Comparison of ENCODE assay signal across 1 cellular context in the genomic region with DNA sequence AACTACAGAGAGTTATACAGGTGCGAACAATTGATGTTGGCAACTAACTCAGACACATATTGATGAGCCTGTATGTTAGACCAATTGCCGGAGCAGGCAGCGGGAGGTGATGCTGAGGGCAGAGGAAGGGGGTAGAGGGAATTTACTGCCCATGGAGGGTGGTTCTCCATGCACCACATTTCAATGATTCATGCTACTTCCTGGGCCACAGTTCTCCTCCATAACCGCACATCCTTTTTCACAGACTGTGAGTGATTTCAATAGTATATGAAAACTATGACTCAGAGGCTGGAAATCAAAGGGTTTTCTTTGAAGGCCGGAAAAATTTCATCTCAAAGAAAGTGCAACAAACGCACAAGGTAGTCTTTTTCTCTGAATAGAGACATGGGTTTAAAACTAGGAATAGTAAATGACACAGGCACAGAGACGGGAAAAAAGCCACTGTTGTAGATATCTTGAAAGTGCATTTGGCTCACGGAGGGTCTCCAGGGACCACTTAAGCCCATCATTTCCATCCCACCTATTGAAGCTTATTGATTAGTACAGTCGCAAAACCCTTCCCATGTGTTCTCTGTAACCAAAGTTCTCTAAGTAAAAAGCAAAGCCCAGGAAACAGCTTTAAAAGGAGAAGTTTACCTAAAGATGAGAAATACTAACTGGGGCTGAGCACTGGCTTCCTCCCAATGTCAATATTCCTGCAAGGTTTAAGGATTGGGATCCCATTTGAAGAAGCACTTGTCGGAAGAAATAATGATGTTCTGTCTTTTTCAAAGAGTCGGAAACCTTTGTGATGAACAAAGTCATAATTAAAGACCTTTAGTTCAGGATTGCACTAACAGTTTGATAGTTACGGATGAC.
TF ChIP-seq lines count a peak whose summit lies in the region.

No MANE protein-coding gene starts in this region.

TF ChIP-seq in GM12878, 131 proteins besides CTCF, POLR2A, EP300 and RAD21 (continued from another document and continues in another):
- TF ChIP-seq, protein P1, sequence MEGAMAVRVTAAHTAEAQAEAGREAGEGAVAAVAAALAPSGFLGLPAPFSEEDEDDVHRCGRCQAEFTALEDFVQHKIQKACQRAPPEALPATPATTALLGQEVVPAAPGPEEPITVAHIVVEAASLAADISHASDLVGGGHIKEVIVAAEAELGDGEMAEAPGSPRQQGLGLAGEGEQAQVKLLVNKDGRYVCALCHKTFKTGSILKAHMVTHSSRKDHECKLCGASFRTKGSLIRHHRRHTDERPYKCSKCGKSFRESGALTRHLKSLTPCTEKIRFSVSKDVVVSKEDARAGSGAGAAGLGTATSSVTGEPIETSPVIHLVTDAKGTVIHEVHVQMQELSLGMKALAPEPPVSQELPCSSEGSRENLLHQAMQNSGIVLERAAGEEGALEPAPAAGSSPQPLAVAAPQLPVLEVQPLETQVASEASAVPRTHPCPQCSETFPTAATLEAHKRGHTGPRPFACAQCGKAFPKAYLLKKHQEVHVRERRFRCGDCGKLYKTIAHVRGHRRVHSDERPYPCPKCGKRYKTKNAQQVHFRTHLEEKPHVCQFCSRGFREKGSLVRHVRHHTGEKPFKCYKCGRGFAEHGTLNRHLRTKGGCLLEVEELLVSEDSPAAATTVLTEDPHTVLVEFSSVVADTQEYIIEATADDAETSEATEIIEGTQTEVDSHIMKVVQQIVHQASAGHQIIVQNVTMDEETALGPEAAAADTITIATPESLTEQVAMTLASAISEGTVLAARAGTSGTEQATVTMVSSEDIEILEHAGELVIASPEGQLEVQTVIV (IDR thresholded peaks at IDR 0.05; ENCODE audit: borderline replicate concordance, partially characterized antibody), result no peak
- TF ChIP-seq SUPT20H (IDR thresholded peaks at IDR 0.05; ENCODE audit: borderline replicate concordance, control insufficient read depth, low read depth, low read length) (no peak), CREM (IDR thresholded peaks at IDR 0.05; ENCODE audit: low read depth) (peak; percentile 87), ZNF24 (IDR thresholded peaks at IDR 0.05) (no peak), ZBED1 (IDR thresholded peaks at IDR 0.05; ENCODE audit: borderline replicate concordance) (peak; percentile 93), MEF2A (IDR thresholded peaks at IDR 0.05; ENCODE audit: insufficient read depth, low read depth, low read length) (peak; percentile 63; the same call in 1 of the 2 replicates), SREBF2 (IDR thresholded peaks at IDR 0.05; ENCODE audit: low read length) (no peak), STAT3 (IDR thresholded peaks at IDR 0.05; ENCODE audit: low read depth, low read length) (no peak), MYB (IDR thresholded peaks at IDR 0.05; ENCODE audit: borderline replicate concordance, low read depth, low read length) (no peak), SUZ12 (IDR thresholded peaks at IDR 0.05; ENCODE audit: unreplicated experiment) (no peak), JUNB (IDR thresholded peaks at IDR 0.05) (peak; percentile 98), HDAC2 (IDR thresholded peaks at IDR 0.05) (no peak), NBN (IDR thresholded peaks at IDR 0.05) (0 out of 2 replicates have a peak, but pooled peaks have one; percentile 14), BRCA1 (IDR thresholded peaks at IDR 0.05; ENCODE audit: low read depth, low read length) (no peak), YBX1 (IDR thresholded peaks at IDR 0.05) (no peak), EGR1 (IDR thresholded peaks at IDR 0.05; ENCODE audit: borderline replicate concordance in 1 of 2, low read depth in 2 of 2, low read length in 2 of 2) (0 out of 3 replicates have a peak, but pooled peaks of 1 of the 2 experiments have one; percentile 16), SP1 (IDR thresholded peaks at IDR 0.05; ENCODE audit: low read depth, low read length) (peak; percentile 28), BCL11A (IDR thresholded peaks at IDR 0.05; ENCODE audit: low read depth, low read length) (peak; percentile 88; the same call in 1 of the 2 replicates), NFIC (IDR thresholded peaks at IDR 0.05; ENCODE audit: low read depth, low read length) (peak; percentile 99), CREB1 (IDR thresholded peaks at IDR 0.05; ENCODE audit: low read depth) (peak; percentile 54; the same call in 1 of the 2 replicates), SIX5 (IDR thresholded peaks at IDR 0.05; ENCODE audit: low read depth, low read length, severe bottlenecking) (no peak), MXI1 (IDR thresholded peaks at IDR 0.05; ENCODE audit: low read depth, low read length) (no peak), ESRRA (IDR thresholded peaks at IDR 0.05; ENCODE audit: low read length) (no peak), MTA3 (IDR thresholded peaks at IDR 0.05; ENCODE audit: borderline replicate concordance, low read length) (peak; percentile 95), ETV6 (conservative IDR thresholded peaks at IDR 0.05 in 1 of 2, IDR thresholded peaks at IDR 0.05 in 1 of 2; ENCODE audit: borderline replicate concordance in 1 of 2, low read depth in 1 of 2) (peak in 1 of 2 experiments; percentile 99; a peak in 2 of 4 replicates), EED (IDR thresholded peaks at IDR 0.05; ENCODE audit: low read depth) (peak; percentile 100), TARDBP (IDR thresholded peaks at IDR 0.05; ENCODE audit: borderline replicate concordance) (0 out of 2 replicates have a peak, but pooled peaks have one; percentile 32), TCF7 (IDR thresholded peaks at IDR 0.05; ENCODE audit: borderline replicate concordance) (peak; percentile 89), HDAC6 (IDR thresholded peaks at IDR 0.05; ENCODE audit: unreplicated experiment) (no peak), CHD2 (IDR thresholded peaks at IDR 0.05; ENCODE audit: borderline replicate concordance, low read depth, low read length) (no peak), PML (IDR thresholded peaks at IDR 0.05; ENCODE audit: low read length) (peak; percentile 76; the same call in 1 of the 2 replicates), FOXK2 (IDR thresholded peaks at IDR 0.05) (no peak)
- TF ChIP-seq, protein P2, sequence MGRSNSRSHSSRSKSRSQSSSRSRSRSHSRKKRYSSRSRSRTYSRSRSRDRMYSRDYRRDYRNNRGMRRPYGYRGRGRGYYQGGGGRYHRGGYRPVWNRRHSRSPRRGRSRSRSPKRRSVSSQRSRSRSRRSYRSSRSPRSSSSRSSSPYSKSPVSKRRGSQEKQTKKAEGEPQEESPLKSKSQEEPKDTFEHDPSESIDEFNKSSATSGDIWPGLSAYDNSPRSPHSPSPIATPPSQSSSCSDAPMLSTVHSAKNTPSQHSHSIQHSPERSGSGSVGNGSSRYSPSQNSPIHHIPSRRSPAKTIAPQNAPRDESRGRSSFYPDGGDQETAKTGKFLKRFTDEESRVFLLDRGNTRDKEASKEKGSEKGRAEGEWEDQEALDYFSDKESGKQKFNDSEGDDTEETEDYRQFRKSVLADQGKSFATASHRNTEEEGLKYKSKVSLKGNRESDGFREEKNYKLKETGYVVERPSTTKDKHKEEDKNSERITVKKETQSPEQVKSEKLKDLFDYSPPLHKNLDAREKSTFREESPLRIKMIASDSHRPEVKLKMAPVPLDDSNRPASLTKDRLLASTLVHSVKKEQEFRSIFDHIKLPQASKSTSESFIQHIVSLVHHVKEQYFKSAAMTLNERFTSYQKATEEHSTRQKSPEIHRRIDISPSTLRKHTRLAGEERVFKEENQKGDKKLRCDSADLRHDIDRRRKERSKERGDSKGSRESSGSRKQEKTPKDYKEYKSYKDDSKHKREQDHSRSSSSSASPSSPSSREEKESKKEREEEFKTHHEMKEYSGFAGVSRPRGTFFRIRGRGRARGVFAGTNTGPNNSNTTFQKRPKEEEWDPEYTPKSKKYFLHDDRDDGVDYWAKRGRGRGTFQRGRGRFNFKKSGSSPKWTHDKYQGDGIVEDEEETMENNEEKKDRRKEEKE (IDR thresholded peaks at IDR 0.05), result no peak
- TF ChIP-seq, protein P3, sequence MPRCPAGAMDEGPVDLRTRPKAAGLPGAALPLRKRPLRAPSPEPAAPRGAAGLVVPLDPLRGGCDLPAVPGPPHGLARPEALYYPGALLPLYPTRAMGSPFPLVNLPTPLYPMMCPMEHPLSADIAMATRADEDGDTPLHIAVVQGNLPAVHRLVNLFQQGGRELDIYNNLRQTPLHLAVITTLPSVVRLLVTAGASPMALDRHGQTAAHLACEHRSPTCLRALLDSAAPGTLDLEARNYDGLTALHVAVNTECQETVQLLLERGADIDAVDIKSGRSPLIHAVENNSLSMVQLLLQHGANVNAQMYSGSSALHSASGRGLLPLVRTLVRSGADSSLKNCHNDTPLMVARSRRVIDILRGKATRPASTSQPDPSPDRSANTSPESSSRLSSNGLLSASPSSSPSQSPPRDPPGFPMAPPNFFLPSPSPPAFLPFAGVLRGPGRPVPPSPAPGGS (IDR thresholded peaks at IDR 0.05; ENCODE audit: borderline replicate concordance, insufficient read depth, low read depth, low read length, poor library complexity, severe bottlenecking), result peak; percentile 69
- TF ChIP-seq, protein P4, sequence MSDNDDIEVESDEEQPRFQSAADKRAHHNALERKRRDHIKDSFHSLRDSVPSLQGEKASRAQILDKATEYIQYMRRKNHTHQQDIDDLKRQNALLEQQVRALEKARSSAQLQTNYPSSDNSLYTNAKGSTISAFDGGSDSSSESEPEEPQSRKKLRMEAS (IDR thresholded peaks at IDR 0.05; ENCODE audit: low read depth, low read length), result no peak
- TF ChIP-seq, protein P5, sequence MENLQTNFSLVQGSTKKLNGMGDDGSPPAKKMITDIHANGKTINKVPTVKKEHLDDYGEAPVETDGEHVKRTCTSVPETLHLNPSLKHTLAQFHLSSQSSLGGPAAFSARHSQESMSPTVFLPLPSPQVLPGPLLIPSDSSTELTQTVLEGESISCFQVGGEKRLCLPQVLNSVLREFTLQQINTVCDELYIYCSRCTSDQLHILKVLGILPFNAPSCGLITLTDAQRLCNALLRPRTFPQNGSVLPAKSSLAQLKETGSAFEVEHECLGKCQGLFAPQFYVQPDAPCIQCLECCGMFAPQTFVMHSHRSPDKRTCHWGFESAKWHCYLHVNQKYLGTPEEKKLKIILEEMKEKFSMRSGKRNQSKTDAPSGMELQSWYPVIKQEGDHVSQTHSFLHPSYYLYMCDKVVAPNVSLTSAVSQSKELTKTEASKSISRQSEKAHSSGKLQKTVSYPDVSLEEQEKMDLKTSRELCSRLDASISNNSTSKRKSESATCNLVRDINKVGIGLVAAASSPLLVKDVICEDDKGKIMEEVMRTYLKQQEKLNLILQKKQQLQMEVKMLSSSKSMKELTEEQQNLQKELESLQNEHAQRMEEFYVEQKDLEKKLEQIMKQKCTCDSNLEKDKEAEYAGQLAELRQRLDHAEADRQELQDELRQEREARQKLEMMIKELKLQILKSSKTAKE (IDR thresholded peaks at IDR 0.05; ENCODE audit: low read depth, poor library complexity, severe bottlenecking), result peak; percentile 79
- TF ChIP-seq, protein P6, sequence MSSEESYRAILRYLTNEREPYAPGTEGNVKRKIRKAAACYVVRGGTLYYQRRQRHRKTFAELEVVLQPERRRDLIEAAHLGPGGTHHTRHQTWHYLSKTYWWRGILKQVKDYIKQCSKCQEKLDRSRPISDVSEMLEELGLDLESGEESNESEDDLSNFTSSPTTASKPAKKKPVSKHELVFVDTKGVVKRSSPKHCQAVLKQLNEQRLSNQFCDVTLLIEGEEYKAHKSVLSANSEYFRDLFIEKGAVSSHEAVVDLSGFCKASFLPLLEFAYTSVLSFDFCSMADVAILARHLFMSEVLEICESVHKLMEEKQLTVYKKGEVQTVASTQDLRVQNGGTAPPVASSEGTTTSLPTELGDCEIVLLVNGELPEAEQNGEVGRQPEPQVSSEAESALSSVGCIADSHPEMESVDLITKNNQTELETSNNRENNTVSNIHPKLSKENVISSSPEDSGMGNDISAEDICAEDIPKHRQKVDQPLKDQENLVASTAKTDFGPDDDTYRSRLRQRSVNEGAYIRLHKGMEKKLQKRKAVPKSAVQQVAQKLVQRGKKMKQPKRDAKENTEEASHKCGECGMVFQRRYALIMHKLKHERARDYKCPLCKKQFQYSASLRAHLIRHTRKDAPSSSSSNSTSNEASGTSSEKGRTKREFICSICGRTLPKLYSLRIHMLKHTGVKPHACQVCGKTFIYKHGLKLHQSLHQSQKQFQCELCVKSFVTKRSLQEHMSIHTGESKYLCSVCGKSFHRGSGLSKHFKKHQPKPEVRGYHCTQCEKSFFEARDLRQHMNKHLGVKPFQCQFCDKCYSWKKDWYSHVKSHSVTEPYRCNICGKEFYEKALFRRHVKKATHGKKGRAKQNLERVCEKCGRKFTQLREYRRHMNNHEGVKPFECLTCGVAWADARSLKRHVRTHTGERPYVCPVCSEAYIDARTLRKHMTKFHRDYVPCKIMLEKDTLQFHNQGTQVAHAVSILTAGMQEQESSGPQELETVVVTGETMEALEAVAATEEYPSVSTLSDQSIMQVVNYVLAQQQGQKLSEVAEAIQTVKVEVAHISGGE (CRISPR knock-in tag; IDR thresholded peaks at IDR 0.05), result no peak
- TF ChIP-seq, protein P7, sequence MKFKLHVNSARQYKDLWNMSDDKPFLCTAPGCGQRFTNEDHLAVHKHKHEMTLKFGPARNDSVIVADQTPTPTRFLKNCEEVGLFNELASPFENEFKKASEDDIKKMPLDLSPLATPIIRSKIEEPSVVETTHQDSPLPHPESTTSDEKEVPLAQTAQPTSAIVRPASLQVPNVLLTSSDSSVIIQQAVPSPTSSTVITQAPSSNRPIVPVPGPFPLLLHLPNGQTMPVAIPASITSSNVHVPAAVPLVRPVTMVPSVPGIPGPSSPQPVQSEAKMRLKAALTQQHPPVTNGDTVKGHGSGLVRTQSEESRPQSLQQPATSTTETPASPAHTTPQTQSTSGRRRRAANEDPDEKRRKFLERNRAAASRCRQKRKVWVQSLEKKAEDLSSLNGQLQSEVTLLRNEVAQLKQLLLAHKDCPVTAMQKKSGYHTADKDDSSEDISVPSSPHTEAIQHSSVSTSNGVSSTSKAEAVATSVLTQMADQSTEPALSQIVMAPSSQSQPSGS (IDR thresholded peaks at IDR 0.05; ENCODE audit: low read length), result peak; percentile 95
- TF ChIP-seq, protein P8, sequence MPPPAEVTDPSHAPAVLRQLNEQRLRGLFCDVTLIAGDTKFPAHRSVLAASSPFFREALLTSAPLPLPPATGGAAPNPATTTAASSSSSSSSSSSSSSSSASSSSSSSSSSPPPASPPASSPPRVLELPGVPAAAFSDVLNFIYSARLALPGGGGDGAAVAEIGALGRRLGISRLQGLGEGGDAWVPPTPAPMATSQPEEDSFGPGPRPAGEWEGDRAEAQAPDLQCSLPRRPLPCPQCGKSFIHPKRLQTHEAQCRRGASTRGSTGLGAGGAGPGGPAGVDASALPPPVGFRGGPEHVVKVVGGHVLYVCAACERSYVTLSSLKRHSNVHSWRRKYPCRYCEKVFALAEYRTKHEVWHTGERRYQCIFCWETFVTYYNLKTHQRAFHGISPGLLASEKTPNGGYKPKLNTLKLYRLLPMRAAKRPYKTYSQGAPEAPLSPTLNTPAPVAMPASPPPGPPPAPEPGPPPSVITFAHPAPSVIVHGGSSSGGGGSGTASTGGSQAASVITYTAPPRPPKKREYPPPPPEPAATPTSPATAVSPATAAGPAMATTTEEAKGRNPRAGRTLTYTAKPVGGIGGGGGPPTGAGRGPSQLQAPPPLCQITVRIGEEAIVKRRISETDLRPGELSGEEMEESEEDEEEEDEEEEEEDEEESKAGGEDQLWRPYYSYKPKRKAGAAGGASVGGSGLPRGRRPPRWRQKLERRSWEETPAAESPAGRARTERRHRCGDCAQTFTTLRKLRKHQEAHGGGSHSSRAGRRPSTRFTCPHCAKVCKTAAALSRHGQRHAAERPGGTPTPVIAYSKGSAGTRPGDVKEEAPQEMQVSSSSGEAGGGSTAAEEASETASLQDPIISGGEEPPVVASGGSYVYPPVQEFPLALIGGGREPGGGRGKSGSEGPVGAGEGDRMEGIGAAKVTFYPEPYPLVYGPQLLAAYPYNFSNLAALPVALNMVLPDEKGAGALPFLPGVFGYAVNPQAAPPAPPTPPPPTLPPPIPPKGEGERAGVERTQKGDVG (CRISPR knock-in tag; IDR thresholded peaks at IDR 0.05), result no peak
